In the genomic region with DNA sequence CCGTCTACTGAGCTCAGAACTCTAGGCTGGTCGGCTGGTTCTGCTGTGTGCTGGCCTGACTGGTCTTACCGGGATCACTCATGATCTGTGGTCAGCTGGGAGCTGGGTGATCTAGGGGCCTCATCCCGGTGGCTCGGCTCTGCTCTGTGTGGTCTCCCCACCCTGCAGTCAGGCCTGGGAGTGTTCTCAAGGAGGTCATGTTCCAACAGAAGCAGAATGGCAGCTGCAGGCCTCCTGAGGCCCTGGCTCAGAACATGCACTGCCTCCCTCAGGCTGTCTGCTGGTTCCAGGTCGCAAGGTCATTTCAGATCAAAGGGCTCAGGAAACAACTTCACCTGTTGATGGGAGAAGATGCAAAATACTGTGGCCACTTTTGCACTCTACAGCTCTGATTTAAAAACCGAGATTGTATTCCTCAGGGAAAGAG, we compare ENCODE assay signal across 1 cellular context.
TF ChIP-seq lines count a peak whose summit lies in the region.

No MANE protein-coding gene starts in this region.

TF ChIP-seq in HepG2, 621 proteins besides CTCF, POLR2A, EP300 and RAD21 (continued from another document and continues in another):
- TF ChIP-seq SRSF4 (IDR thresholded peaks at IDR 0.05; ENCODE audit: low read depth, low read length, poor library complexity, severe bottlenecking) = no peak
- TF ChIP-seq GFI1 (CRISPR knock-in tag; IDR thresholded peaks at IDR 0.05; ENCODE audit: borderline replicate concordance) = peak; percentile 100
- no peak for TF ChIP-seq STAT5B (CRISPR knock-in tag; IDR thresholded peaks at IDR 0.05)
- no peak for TF ChIP-seq SAFB2 (CRISPR knock-in tag; IDR thresholded peaks at IDR 0.05; ENCODE audit: borderline replicate concordance, low read depth)
- TF ChIP-seq NCOA1 (CRISPR knock-in tag; IDR thresholded peaks at IDR 0.05) = no peak
- 0 out of 2 replicates have a peak, but pooled peaks have one; percentile 64 for TF ChIP-seq ZNF264 (CRISPR knock-in tag; IDR thresholded peaks at IDR 0.05)
- no peak for TF ChIP-seq SATB2 (CRISPR knock-in tag; IDR thresholded peaks at IDR 0.05)
- TF ChIP-seq MLLT10 (CRISPR knock-in tag; IDR thresholded peaks at IDR 0.05) = no peak
- 0 out of 2 replicates have a peak, but pooled peaks have one; percentile 43 for TF ChIP-seq ZFP1 (CRISPR knock-in tag; IDR thresholded peaks at IDR 0.05)
- TF ChIP-seq, protein P1, sequence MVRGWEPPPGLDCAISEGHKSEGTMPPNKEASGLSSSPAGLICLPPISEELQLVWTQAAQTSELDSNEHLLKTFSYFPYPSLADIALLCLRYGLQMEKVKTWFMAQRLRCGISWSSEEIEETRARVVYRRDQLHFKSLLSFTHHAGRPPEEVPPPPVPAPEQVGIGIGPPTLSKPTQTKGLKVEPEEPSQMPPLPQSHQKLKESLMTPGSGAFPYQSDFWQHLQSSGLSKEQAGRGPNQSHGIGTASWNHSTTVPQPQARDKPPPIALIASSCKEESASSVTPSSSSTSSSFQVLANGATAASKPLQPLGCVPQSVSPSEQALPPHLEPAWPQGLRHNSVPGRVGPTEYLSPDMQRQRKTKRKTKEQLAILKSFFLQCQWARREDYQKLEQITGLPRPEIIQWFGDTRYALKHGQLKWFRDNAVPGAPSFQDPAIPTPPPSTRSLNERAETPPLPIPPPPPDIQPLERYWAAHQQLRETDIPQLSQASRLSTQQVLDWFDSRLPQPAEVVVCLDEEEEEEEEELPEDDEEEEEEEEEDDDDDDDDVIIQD (CRISPR knock-in tag; IDR thresholded peaks at IDR 0.05; ENCODE audit: low read depth) = peak; percentile 57; the same call in 1 of the 2 replicates
- TF ChIP-seq, protein P2, sequence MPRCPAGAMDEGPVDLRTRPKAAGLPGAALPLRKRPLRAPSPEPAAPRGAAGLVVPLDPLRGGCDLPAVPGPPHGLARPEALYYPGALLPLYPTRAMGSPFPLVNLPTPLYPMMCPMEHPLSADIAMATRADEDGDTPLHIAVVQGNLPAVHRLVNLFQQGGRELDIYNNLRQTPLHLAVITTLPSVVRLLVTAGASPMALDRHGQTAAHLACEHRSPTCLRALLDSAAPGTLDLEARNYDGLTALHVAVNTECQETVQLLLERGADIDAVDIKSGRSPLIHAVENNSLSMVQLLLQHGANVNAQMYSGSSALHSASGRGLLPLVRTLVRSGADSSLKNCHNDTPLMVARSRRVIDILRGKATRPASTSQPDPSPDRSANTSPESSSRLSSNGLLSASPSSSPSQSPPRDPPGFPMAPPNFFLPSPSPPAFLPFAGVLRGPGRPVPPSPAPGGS (CRISPR knock-in tag; IDR thresholded peaks at IDR 0.05) = no peak
- TF ChIP-seq ZNF674 (CRISPR knock-in tag; IDR thresholded peaks at IDR 0.05; ENCODE audit: low read depth) = no peak
- TF ChIP-seq, protein P3, sequence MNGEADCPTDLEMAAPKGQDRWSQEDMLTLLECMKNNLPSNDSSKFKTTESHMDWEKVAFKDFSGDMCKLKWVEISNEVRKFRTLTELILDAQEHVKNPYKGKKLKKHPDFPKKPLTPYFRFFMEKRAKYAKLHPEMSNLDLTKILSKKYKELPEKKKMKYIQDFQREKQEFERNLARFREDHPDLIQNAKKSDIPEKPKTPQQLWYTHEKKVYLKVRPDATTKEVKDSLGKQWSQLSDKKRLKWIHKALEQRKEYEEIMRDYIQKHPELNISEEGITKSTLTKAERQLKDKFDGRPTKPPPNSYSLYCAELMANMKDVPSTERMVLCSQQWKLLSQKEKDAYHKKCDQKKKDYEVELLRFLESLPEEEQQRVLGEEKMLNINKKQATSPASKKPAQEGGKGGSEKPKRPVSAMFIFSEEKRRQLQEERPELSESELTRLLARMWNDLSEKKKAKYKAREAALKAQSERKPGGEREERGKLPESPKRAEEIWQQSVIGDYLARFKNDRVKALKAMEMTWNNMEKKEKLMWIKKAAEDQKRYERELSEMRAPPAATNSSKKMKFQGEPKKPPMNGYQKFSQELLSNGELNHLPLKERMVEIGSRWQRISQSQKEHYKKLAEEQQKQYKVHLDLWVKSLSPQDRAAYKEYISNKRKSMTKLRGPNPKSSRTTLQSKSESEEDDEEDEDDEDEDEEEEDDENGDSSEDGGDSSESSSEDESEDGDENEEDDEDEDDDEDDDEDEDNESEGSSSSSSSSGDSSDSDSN (CRISPR knock-in tag; IDR thresholded peaks at IDR 0.05) = peak; percentile 63
- no peak for TF ChIP-seq TMF1 (CRISPR knock-in tag; IDR thresholded peaks at IDR 0.05; ENCODE audit: low read depth)
- TF ChIP-seq, protein P4, sequence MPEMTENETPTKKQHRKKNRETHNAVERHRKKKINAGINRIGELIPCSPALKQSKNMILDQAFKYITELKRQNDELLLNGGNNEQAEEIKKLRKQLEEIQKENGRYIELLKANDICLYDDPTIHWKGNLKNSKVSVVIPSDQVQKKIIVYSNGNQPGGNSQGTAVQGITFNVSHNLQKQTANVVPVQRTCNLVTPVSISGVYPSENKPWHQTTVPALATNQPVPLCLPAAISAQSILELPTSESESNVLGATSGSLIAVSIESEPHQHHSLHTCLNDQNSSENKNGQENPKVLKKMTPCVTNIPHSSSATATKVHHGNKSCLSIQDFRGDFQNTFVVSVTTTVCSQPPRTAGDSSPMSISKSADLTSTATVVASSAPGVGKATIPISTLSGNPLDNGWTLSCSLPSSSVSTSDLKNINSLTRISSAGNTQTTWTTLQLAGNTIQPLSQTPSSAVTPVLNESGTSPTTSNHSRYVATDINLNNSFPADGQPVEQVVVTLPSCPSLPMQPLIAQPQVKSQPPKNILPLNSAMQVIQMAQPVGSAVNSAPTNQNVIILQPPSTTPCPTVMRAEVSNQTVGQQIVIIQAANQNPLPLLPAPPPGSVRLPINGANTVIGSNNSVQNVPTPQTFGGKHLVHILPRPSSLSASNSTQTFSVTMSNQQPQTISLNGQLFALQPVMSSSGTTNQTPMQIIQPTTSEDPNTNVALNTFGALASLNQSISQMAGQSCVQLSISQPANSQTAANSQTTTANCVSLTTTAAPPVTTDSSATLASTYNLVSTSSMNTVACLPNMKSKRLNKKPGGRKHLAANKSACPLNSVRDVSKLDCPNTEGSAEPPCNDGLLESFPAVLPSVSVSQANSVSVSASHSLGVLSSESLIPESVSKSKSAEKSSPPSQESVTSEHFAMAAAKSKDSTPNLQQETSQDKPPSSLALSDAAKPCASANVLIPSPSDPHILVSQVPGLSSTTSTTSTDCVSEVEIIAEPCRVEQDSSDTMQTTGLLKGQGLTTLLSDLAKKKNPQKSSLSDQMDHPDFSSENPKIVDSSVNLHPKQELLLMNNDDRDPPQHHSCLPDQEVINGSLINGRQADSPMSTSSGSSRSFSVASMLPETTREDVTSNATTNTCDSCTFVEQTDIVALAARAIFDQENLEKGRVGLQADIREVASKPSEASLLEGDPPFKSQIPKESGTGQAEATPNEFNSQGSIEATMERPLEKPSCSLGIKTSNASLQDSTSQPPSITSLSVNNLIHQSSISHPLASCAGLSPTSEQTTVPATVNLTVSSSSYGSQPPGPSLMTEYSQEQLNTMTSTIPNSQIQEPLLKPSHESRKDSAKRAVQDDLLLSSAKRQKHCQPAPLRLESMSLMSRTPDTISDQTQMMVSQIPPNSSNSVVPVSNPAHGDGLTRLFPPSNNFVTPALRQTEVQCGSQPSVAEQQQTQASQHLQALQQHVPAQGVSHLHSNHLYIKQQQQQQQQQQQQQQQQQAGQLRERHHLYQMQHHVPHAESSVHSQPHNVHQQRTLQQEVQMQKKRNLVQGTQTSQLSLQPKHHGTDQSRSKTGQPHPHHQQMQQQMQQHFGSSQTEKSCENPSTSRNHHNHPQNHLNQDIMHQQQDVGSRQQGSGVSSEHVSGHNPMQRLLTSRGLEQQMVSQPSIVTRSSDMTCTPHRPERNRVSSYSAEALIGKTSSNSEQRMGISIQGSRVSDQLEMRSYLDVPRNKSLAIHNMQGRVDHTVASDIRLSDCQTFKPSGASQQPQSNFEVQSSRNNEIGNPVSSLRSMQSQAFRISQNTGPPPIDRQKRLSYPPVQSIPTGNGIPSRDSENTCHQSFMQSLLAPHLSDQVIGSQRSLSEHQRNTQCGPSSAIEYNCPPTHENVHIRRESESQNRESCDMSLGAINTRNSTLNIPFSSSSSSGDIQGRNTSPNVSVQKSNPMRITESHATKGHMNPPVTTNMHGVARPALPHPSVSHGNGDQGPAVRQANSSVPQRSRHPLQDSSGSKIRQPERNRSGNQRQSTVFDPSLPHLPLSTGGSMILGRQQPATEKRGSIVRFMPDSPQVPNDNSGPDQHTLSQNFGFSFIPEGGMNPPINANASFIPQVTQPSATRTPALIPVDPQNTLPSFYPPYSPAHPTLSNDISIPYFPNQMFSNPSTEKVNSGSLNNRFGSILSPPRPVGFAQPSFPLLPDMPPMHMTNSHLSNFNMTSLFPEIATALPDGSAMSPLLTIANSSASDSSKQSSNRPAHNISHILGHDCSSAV (CRISPR knock-in tag; IDR thresholded peaks at IDR 0.05; ENCODE audit: borderline replicate concordance) = no peak
- TF ChIP-seq, protein P5, sequence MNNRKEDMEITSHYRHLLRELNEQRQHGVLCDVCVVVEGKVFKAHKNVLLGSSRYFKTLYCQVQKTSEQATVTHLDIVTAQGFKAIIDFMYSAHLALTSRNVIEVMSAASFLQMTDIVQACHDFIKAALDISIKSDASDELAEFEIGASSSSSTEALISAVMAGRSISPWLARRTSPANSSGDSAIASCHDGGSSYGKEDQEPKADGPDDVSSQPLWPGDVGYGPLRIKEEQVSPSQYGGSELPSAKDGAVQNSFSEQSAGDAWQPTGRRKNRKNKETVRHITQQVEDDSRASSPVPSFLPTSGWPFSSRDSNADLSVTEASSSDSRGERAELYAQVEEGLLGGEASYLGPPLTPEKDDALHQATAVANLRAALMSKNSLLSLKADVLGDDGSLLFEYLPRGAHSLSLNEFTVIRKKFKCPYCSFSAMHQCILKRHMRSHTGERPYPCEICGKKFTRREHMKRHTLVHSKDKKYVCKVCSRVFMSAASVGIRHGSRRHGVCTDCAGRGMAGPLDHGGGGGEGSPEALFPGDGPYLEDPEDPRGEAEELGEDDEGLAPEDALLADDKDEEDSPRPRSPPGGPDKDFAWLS (CRISPR knock-in tag; IDR thresholded peaks at IDR 0.05; ENCODE audit: borderline replicate concordance) = no peak
- no peak for TF ChIP-seq MBNL3 (CRISPR knock-in tag; conservative IDR thresholded peaks at IDR 0.05)
- no peak for TF ChIP-seq IKZF1 (IDR thresholded peaks at IDR 0.05)
- TF ChIP-seq ZNF225 (CRISPR knock-in tag; IDR thresholded peaks at IDR 0.05) = 0 out of 2 replicates have a peak, but pooled peaks have one; percentile 57
- TF ChIP-seq ZNF256 (CRISPR knock-in tag; conservative IDR thresholded peaks at IDR 0.05) = no peak
- TF ChIP-seq ARNTL (CRISPR knock-in tag; IDR thresholded peaks at IDR 0.05) = no peak
- TF ChIP-seq, protein P6, sequence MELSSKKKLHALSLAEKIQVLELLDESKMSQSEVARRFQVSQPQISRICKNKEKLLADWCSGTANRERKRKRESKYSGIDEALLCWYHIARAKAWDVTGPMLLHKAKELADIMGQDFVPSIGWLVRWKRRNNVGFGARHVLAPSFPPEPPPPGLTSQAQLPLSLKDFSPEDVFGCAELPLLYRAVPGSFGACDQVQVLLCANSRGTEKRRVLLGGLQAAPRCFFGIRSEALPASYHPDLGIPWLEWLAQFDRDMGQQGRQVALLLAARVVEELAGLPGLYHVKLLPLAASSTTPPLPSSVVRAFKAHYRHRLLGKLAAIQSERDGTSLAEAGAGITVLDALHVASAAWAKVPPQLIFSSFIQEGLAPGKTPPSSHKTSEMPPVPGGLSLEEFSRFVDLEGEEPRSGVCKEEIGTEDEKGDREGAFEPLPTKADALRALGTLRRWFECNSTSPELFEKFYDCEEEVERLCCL (CRISPR knock-in tag; IDR thresholded peaks at IDR 0.05; ENCODE audit: borderline replicate concordance) = no peak
- TF ChIP-seq, protein P7, sequence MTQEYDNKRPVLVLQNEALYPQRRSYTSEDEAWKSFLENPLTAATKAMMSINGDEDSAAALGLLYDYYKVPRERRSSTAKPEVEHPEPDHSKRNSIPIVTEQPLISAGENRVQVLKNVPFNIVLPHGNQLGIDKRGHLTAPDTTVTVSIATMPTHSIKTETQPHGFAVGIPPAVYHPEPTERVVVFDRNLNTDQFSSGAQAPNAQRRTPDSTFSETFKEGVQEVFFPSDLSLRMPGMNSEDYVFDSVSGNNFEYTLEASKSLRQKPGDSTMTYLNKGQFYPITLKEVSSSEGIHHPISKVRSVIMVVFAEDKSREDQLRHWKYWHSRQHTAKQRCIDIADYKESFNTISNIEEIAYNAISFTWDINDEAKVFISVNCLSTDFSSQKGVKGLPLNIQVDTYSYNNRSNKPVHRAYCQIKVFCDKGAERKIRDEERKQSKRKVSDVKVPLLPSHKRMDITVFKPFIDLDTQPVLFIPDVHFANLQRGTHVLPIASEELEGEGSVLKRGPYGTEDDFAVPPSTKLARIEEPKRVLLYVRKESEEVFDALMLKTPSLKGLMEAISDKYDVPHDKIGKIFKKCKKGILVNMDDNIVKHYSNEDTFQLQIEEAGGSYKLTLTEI (CRISPR knock-in tag; conservative IDR thresholded peaks at IDR 0.05) = no peak
- TF ChIP-seq ZNF232 (CRISPR knock-in tag; IDR thresholded peaks at IDR 0.05; ENCODE audit: borderline replicate concordance) = peak; percentile 78; the same call in 1 of the 2 replicates
- TF ChIP-seq NCOA5 (CRISPR knock-in tag; IDR thresholded peaks at IDR 0.05) = no peak
- TF ChIP-seq, protein P8, sequence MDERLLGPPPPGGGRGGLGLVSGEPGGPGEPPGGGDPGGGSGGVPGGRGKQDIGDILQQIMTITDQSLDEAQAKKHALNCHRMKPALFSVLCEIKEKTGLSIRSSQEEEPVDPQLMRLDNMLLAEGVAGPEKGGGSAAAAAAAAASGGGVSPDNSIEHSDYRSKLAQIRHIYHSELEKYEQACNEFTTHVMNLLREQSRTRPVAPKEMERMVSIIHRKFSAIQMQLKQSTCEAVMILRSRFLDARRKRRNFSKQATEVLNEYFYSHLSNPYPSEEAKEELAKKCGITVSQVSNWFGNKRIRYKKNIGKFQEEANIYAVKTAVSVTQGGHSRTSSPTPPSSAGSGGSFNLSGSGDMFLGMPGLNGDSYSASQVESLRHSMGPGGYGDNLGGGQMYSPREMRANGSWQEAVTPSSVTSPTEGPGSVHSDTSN (CRISPR knock-in tag; IDR thresholded peaks at IDR 0.05) = no peak
- TF ChIP-seq, protein P9, sequence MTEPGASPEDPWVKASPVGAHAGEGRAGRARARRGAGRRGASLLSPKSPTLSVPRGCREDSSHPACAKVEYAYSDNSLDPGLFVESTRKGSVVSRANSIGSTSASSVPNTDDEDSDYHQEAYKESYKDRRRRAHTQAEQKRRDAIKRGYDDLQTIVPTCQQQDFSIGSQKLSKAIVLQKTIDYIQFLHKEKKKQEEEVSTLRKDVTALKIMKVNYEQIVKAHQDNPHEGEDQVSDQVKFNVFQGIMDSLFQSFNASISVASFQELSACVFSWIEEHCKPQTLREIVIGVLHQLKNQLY (CRISPR knock-in tag; IDR thresholded peaks at IDR 0.05) = peak; percentile 45; the same call in 1 of the 2 replicates
- no peak for TF ChIP-seq HOXA9 (CRISPR knock-in tag; IDR thresholded peaks at IDR 0.05; ENCODE audit: borderline replicate concordance)
- TF ChIP-seq TCF7 (IDR thresholded peaks at IDR 0.05; ENCODE audit: low read depth) = peak; percentile 94
- TF ChIP-seq FOXC1 (CRISPR knock-in tag; IDR thresholded peaks at IDR 0.05; ENCODE audit: borderline replicate concordance) = 0 out of 2 replicates have a peak, but pooled peaks have one; percentile 62
- TF ChIP-seq RARG (CRISPR knock-in tag; IDR thresholded peaks at IDR 0.05; ENCODE audit: low read depth) = no peak
- TF ChIP-seq BORCS8-MEF2B (CRISPR knock-in tag; IDR thresholded peaks at IDR 0.05) = no peak
- no peak for TF ChIP-seq NFYB (CRISPR knock-in tag; IDR thresholded peaks at IDR 0.05)
- TF ChIP-seq RBM39 (IDR thresholded peaks at IDR 0.05; ENCODE audit: low read depth, low read length, poor library complexity, severe bottlenecking) = no peak
- TF ChIP-seq MED13 (CRISPR knock-in tag; IDR thresholded peaks at IDR 0.05) = no peak
- no peak for TF ChIP-seq MATR3 (CRISPR knock-in tag; IDR thresholded peaks at IDR 0.05)
